In the genomic region with DNA sequence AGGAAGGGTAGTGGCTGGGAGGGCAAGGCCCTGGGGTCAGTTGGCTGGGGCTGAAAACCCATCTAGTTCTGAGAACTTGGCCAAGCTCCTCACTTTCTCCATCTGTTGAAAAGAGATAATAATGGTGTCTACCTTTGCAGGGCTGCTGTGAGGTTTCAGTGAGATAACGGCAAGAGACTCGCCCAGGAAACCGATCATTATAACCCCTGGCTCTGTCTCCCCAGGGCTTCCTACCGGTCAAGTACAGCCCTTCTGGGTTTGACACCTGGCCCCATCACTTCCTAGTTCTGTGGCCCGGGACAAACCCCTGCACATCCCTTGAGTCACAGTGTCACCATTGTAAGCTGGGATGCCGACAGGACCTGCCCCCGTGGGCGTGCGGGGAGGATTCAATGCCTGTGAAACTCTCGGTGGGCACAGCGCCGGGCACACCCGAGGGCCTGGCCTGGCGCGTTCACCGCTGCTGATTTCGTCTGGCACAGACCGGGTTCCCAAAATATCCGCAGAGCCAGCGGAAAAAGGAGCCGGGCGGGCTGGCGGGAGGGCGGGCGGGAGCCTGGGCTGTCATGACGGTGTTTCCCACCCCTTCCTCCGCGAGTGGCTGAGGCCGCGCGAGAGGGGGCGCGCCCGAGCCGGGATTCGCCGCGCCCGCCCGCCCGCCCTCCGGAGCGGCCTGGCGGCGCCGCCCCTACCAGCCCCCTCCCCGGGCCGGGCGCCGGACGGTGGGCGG, we compare ENCODE assay signal across 8 cellular contexts. TPM values are rescaled to one million over a fixed set of nuclear protein-coding genes. Genes with fewer than 3 reads are reported as not detected.
DNase-seq lines count a peak whose midpoint lies in the region; ATAC-seq and TF ChIP-seq lines count a peak whose summit lies in the region.

No MANE protein-coding gene starts in this region.

- H3K4me1 ChIP-seq in adipocyte (ENCODE audit: control insufficient read depth, insufficient read depth, low read length) (peaks cover 30% of the 10 kb centered on the region), heart right ventricle (peaks cover 8 to 64% (median 50%) of the 10 kb centered on the region in 9 donors), upper lobe of left lung (peaks cover 45 to 60% (median 45%) of the 10 kb centered on the region in 4 donors)

- no peak for TF ChIP-seq CTCF in LNCaP clone FGC (IDR thresholded peaks at IDR 0.05; ENCODE audit: control insufficient read depth, extremely low read depth, insufficient read depth)
- TF ChIP-seq CTCF in heart right ventricle (IDR thresholded peaks at IDR 0.05): peak in 6 of 9 donors; percentile 15 to 50 (median 30)
- TF ChIP-seq CTCF in upper lobe of left lung (IDR thresholded peaks at IDR 0.05): no peak

- H3K9me3 ChIP-seq in adipocyte (ENCODE audit: control insufficient read depth, low read length) (no peaks in the 10 kb centered on the region), heart right ventricle (no peaks in the 10 kb centered on the region), upper lobe of left lung (no peaks in the 10 kb centered on the region)

- DNase-seq in D341Med (ENCODE audit: low spot score): peak; percentile 95
- DNase-seq in LNCaP clone FGC (ENCODE audit: low read depth): no peak
- peak; percentile 70 for DNase-seq in T follicular helper cell (ENCODE audit: low read depth)
- peak; percentile 91 for DNase-seq in adipocyte (ENCODE audit: low read depth)
- DNase-seq in heart right ventricle: peak; percentile 83 to 87
- DNase-seq in pons (ENCODE audit: low spot score): peak; percentile 62
- DNase-seq in upper lobe of left lung: peak; percentile 83 to 96

- H3K36me3 ChIP-seq in adipocyte (ENCODE audit: control insufficient read depth, insufficient read depth, low read length, severe bottlenecking) (peaks cover 27% of the 10 kb centered on the region), heart right ventricle (peaks cover 0 to 32% (median 15%) of the 10 kb centered on the region in 9 donors), upper lobe of left lung (peaks cover 10 to 26% (median 15%) of the 10 kb centered on the region in 4 donors)

- peak overlapping the region; percentile 85 for H3K9ac ChIP-seq in adipocyte (ENCODE audit: low read length)

- WGBS in heart right ventricle, 2 donors: 0% methylated on average over 32 to 49 of the region's 52 CpGs
- 0 to 3% methylated on average over 22 to 24 of the region's 52 CpGs for WGBS in upper lobe of left lung, 2 donors

- ATAC-seq in GM21515 (IDR thresholded peaks at IDR 0.05; ENCODE audit: unreplicated experiment) (peak; percentile 39), heart right ventricle (peak; percentile 43 to 78 (median 65)), upper lobe of left lung (ENCODE audit: low FRiP score in 2 of 2) (peak; percentile 9 to 81)

- H3K27me3 ChIP-seq in adipocyte (replicated peaks; ENCODE audit: control insufficient read depth, insufficient read depth, low read length): no peaks in the 10 kb centered on the region
- no peaks in the 10 kb centered on the region for H3K27me3 ChIP-seq in heart right ventricle
- H3K27me3 ChIP-seq in upper lobe of left lung: no peaks in the 10 kb centered on the region

- TF ChIP-seq POLR2A in upper lobe of left lung (IDR thresholded peaks at IDR 0.05): peak in 1 of 4 donors; percentile 33

- intact Hi-C loops in heart right ventricle (cut with DNase I): loop anchor here in 2 of 10 donors (5.0 kb wide), 2 partner anchors 44 to 194 kb away; a partner anchor contains a TSS

- peak overlapping the region; percentile 58 for H3K4me3 ChIP-seq in LNCaP clone FGC (ENCODE audit: low read depth, low read length)
- peak overlapping the region; percentile 79 for H3K4me3 ChIP-seq in adipocyte (ENCODE audit: low read length)
- peak overlapping the region; percentile 29 to 75 (median 60) for H3K4me3 ChIP-seq in heart right ventricle
- H3K4me3 ChIP-seq in upper lobe of left lung: peak overlapping the region; percentile 51 to 84 (median 76)

- no peak for TF ChIP-seq EP300 in upper lobe of left lung (IDR thresholded peaks at IDR 0.05)

- H3K27ac ChIP-seq in heart right ventricle (peak overlapping the region; percentile 55 to 99 (median 94)), upper lobe of left lung (peak overlapping the region; percentile 87 to 94 (median 94))

RNA-seq across cellular contexts. Expression of a gene that starts 4.5 kb away (rescaled TPM):
- total RNA-seq in heart right ventricle (10 to 100 TPM; 24.7 to 37.0 (median 30.2) TPM), upper lobe of left lung (10 to 100 TPM; 35.1 to 50.2 (median 43.8) TPM)
- polyA plus RNA-seq in heart right ventricle: 10 to 100 TPM; 16.4 to 17.2 TPM

RNA-seq across cellular contexts. Expression of a gene that starts 23.7 kb away (rescaled TPM):
- total RNA-seq in heart right ventricle (10 to 100 TPM; 21.0 to 32.1 (median 27.6) TPM), upper lobe of left lung (10 to 100 TPM in 5 of 6 donors, 1 to 10 TPM in 1; 7.5 to 25.2 (median 20.3) TPM)
- polyA plus RNA-seq in heart right ventricle: 1 to 10 TPM; 4.1 to 4.6 TPM

RNA-seq across cellular contexts. Expression of a gene that starts 48.1 kb away (rescaled TPM):
- 1 to 10 TPM; 1.5 to 3.5 (median 2.0) TPM for total RNA-seq in heart right ventricle
- polyA plus RNA-seq in heart right ventricle: 1 to 10 TPM; 2.8 to 3.2 TPM
- total RNA-seq in upper lobe of left lung: 10 to 100 TPM; 12.5 to 29.9 (median 14.6) TPM

Comparison
In these comparisons a context has a peak if more than half of its experiments do, and no peak if none do; other contexts are left out.
1. CTCF ChIP-seq: peak in heart right ventricle (6 of 9); none in LNCaP clone FGC (single experiment) and upper lobe of left lung (0 of 6).
2. Peak in every context shown above with its lines, with median percentiles within 50 percentile points of each other: ATAC-seq and H3K4me3 ChIP-seq.